In the genomic region with DNA sequence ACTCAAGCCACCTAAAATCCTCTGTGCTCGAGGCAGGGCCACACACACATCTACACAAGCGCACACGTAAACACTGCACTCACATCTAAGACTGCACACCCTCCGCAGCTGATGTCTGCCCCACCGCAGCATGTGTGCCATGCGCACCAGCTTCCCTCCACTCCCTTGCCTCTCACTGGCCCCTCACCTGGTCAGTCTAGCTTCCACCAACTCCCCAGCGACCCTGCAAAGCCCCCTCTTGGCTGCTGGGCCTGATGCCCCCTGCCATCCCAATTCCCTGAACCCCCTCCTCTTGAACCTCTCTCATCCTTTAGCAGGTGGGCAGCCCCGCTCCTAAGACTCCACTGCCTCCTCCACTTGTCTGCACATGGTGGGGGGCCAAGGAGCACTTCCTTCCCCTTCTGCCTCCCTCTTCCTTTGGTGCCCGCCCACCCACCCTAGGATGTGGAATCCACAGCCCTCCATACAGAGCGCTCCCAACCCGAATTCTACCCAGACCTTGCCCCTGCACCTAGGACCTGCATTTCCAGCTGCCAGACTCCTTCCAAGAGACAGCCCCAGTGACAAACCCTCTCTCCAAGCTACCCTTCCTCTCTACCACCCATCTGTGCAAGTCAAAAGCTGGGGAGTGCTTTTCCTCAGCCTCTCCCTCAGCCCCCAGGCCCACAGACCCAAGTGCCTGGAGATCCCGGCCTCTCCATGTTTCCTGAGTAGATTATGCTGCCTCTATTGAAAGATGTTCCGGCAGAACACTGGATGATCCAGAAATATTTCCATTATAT, we compare ENCODE assay signal across 19 cellular contexts. TPM values are rescaled to one million over a fixed set of nuclear protein-coding genes. Genes with fewer than 3 reads are reported as not detected.
A peak's percentile ranks its signal among the peaks of the same experiment; 100 is the strongest.
DNase-seq lines count a peak whose midpoint lies in the region; ATAC-seq, FAIRE-seq and TF ChIP-seq lines count a peak whose summit lies in the region.
"Had no signal": no experiment of that assay in that cellular context is flagged by ENCODE, and none has a peak within 500 bp of the region (broad histone marks: within the 10 kb centered on the region; RNA-seq: fewer than 3 reads in every experiment).

No MANE protein-coding gene starts in this region.

- peak; percentile 4 to 28 (median 5) for DNase-seq in right cardiac atrium
- no peak for DNase-seq in right atrium auricular region (ENCODE audit: low spot score)
- no peak for DNase-seq in H1 (ENCODE audit: low read depth in 1 of 2, low spot score in 2 of 2)
- no peak for DNase-seq in neural progenitor cell (ENCODE audit: low spot score)
- peak; percentile 30 for DNase-seq in upper lobe of right lung
- DNase-seq in H4 (ENCODE audit: low spot score) = no peak
- no peak for DNase-seq in germinal center (ENCODE audit: low spot score)
- DNase-seq in cerebellar cortex (ENCODE audit: low spot score) = no peak
- DNase-seq: CD4-positive, CD25-positive, alpha-beta regulatory T cell; DMS53; KBM-7; NCI-H1048; NCI-H146; NCI-H2107; NCI-H226; NCI-H526 treated with DMSO at 0.1 percent for 48 hours had no signal

- H3K4me3 ChIP-seq in right cardiac atrium (ENCODE audit: low read length) (no peak overlapping the region), right atrium auricular region (no peak overlapping the region), H1 (ENCODE audit: extremely low read depth in 1 of 4, insufficient read depth in 2 of 4, low read depth in 3 of 4, low read length in 4 of 4) (no peak overlapping the region), neural progenitor cell (no peak overlapping the region), upper lobe of right lung (no peak overlapping the region)
- H3K4me3 ChIP-seq: A549 had no signal

- ATAC-seq in right cardiac atrium = no peak
- ATAC-seq in upper lobe of right lung = no peak
- ATAC-seq: A549 had no signal

- TF ChIP-seq CTCF in right atrium auricular region (IDR thresholded peaks at IDR 0.05) (no peak), H1 (IDR thresholded peaks at IDR 0.05; ENCODE audit: control extremely low read depth in 1 of 3, insufficient read depth in 1 of 3, low read depth in 1 of 3, low read length in 3 of 3) (no peak), neural progenitor cell (IDR thresholded peaks at IDR 0.05) (no peak), upper lobe of right lung (IDR thresholded peaks at IDR 0.05) (no peak)

- H4K8ac ChIP-seq in H1 (ENCODE audit: extremely low read depth, insufficient read depth, low read length) = no peak overlapping the region

- H3K9ac ChIP-seq in H1 (replicated peaks in 1 of 4; ENCODE audit: extremely low read depth in 1 of 4, low read depth in 3 of 4, low read length in 3 of 4) (no peak overlapping the region), neural progenitor cell (no peak overlapping the region)

- no peak for TF ChIP-seq POLR2A in H1 (IDR thresholded peaks at IDR 0.05; ENCODE audit: control extremely low read depth in 1 of 2, low read depth in 2 of 2, low read length in 2 of 2)

- H3K4me1 Mint-ChIP-seq in neural progenitor cell = peaks cover 35% of the 10 kb centered on the region
- H3K4me1 Mint-ChIP-seq: CD4-positive, CD25-positive, alpha-beta regulatory T cell had no signal

- intact Hi-C loops in right cardiac atrium (cut with DNase I) = no loop called here
- intact Hi-C loops in upper lobe of right lung (cut with DNase I) = no loop called here

- TF ChIP-seq RAD21 in H1 (IDR thresholded peaks at IDR 0.05 in 1 of 2, conservative IDR thresholded peaks at IDR 0.05 in 1 of 2; ENCODE audit: low read depth in 2 of 2, low read length in 2 of 2) = no peak

- no peak overlapping the region for H2AK5ac ChIP-seq in H1 (ENCODE audit: low read depth, low read length)

- CTCF ChIA-PET in H1 (lab: Charles Lee; ENCODE audit: partially characterized antibody) = interaction anchor here (0.6 to 1.2 kb wide), 6 partner anchors 21 to 553 kb away, joined by 3 to 5 read pairs (median 4); no protein-coding TSS in a partner anchor

- WGBS in right cardiac atrium = 87% methylated on average over 13 of the region's 13 CpGs
- WGBS in H1 (ENCODE audit: extremely low coverage in 1 of 2, insufficient coverage in 1 of 2, insufficient read length in 1 of 2, insufficient replicate concordance in 2 of 2, low coverage in 1 of 2, low lambda C conversion rate in 2 of 2, missing lambda C conversion rate in 1 of 2), 2 experiments = 85% methylated on average over 12 of the region's 13 CpGs; no CpG with 5 or more reads in 1 of the 2 experiments

- H3K18ac ChIP-seq in H1 (ENCODE audit: extremely low read depth, low read length) = no peak overlapping the region

- H4K5ac ChIP-seq in H1 (ENCODE audit: insufficient read length, low read depth, low read length) = no peak overlapping the region

- H3K27ac ChIP-seq in right cardiac atrium (ENCODE audit: low read length) (no peak overlapping the region), right atrium auricular region (no peak overlapping the region), H1 (ENCODE audit: low read depth, low read length) (no peak overlapping the region), neural progenitor cell (no peak overlapping the region), upper lobe of right lung (no peak overlapping the region)
- H3K27ac ChIP-seq: A549, RWPE1 had no signal

- H3K79me2 ChIP-seq in H1 (ENCODE audit: control insufficient read depth in 1 of 2, insufficient read depth in 2 of 2, low read length in 2 of 2) (no peaks in the 10 kb centered on the region), neural progenitor cell (ENCODE audit: low read depth) (no peaks in the 10 kb centered on the region)

- H4K20me1 ChIP-seq in H1 (replicated peaks in 1 of 2; ENCODE audit: control insufficient read depth in 1 of 2, insufficient read depth in 2 of 2, low read length in 2 of 2) = peaks cover 0 to 8% of the 10 kb centered on the region in 2 experiments
- H4K20me1 ChIP-seq in neural progenitor cell (ENCODE audit: low read depth) = no peaks in the 10 kb centered on the region

- H3K36me3 ChIP-seq in right atrium auricular region (no peaks in the 10 kb centered on the region), H1 (ENCODE audit: control insufficient read depth in 2 of 4, insufficient read depth in 4 of 4, low read length in 3 of 4) (no peaks in the 10 kb centered on the region), neural progenitor cell (no peaks in the 10 kb centered on the region), upper lobe of right lung (no peaks in the 10 kb centered on the region)

- peaks cover 16% of the 10 kb centered on the region for H3K27me3 Mint-ChIP-seq in neural progenitor cell (ENCODE audit: insufficient read depth, low read depth)
- H3K27me3 Mint-ChIP-seq: CD4-positive, CD25-positive, alpha-beta regulatory T cell had no signal

- no peak overlapping the region for H3K23ac ChIP-seq in H1 (ENCODE audit: insufficient read length)

- peaks cover 13% of the 10 kb centered on the region for H3F3A ChIP-seq in neural progenitor cell (ENCODE audit: low read depth)

- peak overlapping the region; percentile 16 for H3K4me3 Mint-ChIP-seq in neural progenitor cell
- H3K4me3 Mint-ChIP-seq: CD4-positive, CD25-positive, alpha-beta regulatory T cell had no signal

- POLR2A ChIA-PET in H1 (lab: Charles Lee; ENCODE audit: partially characterized antibody) = no interaction called here

- H3K14ac ChIP-seq in H1 (ENCODE audit: insufficient read length) = no peak overlapping the region

- FAIRE-seq in H1 (lab: Jason Lieb, UNC) = no peak
- FAIRE-seq: A549, HTR-8/SVneo had no signal

- no peak overlapping the region for H3K4ac ChIP-seq in H1 (replicated peaks; ENCODE audit: insufficient read length, low read depth, low read length)

- H3K9me3 ChIP-seq in right cardiac atrium (ENCODE audit: control insufficient read depth, low read length) = no peaks in the 10 kb centered on the region
- no peaks in the 10 kb centered on the region for H3K9me3 ChIP-seq in right atrium auricular region
- no peaks in the 10 kb centered on the region for H3K9me3 ChIP-seq in H1 (ENCODE audit: insufficient read depth in 2 of 2, low read depth in 1 of 2, low read length in 1 of 2)
- no peaks in the 10 kb centered on the region for H3K9me3 ChIP-seq in neural progenitor cell (ENCODE audit: low read depth)
- H3K9me3 ChIP-seq in upper lobe of right lung = no peaks in the 10 kb centered on the region
- H3K9me3 ChIP-seq: A549 had no signal

- peaks cover 2% of the 10 kb centered on the region for H3K4me1 ChIP-seq in right cardiac atrium (ENCODE audit: control insufficient read depth, insufficient read depth, low read length)
- peaks cover 0 to 21% of the 10 kb centered on the region in 2 donors for H3K4me1 ChIP-seq in right atrium auricular region
- peaks cover 0 to 6% (median 2%) of the 10 kb centered on the region in 4 experiments; a peak in 3 of 7 replicates for H3K4me1 ChIP-seq in H1 (replicated peaks in 1 of 4; ENCODE audit: control insufficient read depth in 3 of 4, insufficient read depth in 4 of 4, low read length in 3 of 4)
- peaks cover 23% of the 10 kb centered on the region for H3K4me1 ChIP-seq in neural progenitor cell
- H3K4me1 ChIP-seq in upper lobe of right lung = peaks cover 8% of the 10 kb centered on the region
- H3K4me1 ChIP-seq: A549 had no signal

- H2BK5ac ChIP-seq in H1 (ENCODE audit: low read depth, low read length) = no peak overlapping the region

- H2BK15ac ChIP-seq in H1 (ENCODE audit: low read length) = no peak overlapping the region

- no peaks in the 10 kb centered on the region for H3K36me3 Mint-ChIP-seq in neural progenitor cell
- H3K36me3 Mint-ChIP-seq: CD4-positive, CD25-positive, alpha-beta regulatory T cell had no signal

- no peaks in the 10 kb centered on the region for H3K9me3 Mint-ChIP-seq in neural progenitor cell
- H3K9me3 Mint-ChIP-seq: CD4-positive, CD25-positive, alpha-beta regulatory T cell had no signal

- peak overlapping the region; percentile 55 for H4K91ac ChIP-seq in H1 (replicated peaks; ENCODE audit: insufficient read length, low read length)

- H2BK20ac ChIP-seq in H1 (ENCODE audit: low read length) = 0 out of 2 replicates have a peak overlapping the region, but pooled peaks have one; percentile 55

- H3K56ac ChIP-seq in H1 (replicated peaks; ENCODE audit: insufficient read length, low read depth, low read length) = no peak overlapping the region

- peak overlapping the region; percentile 68 for H3K27ac Mint-ChIP-seq in neural progenitor cell
- H3K27ac Mint-ChIP-seq: CD4-positive, CD25-positive, alpha-beta regulatory T cell had no signal

- H3K27me3 ChIP-seq in right cardiac atrium (ENCODE audit: control insufficient read depth, insufficient read depth) = no peaks in the 10 kb centered on the region
- no peaks in the 10 kb centered on the region for H3K27me3 ChIP-seq in right atrium auricular region
- H3K27me3 ChIP-seq in H1 (replicated peaks in 1 of 4; ENCODE audit: control insufficient read depth in 3 of 4, extremely low read depth in 1 of 4, insufficient read depth in 3 of 4, low read length in 3 of 4) = no peaks in the 10 kb centered on the region; a peak in 2 of 7 replicates
- peaks cover under 1% of the 10 kb centered on the region for H3K27me3 ChIP-seq in neural progenitor cell
- H3K27me3 ChIP-seq in upper lobe of right lung = no peaks in the 10 kb centered on the region

- no peak overlapping the region for H2BK12ac ChIP-seq in H1 (ENCODE audit: low read depth, low read length)

- H2AFZ ChIP-seq in H1 (ENCODE audit: low read length) = no peak overlapping the region
- H2AFZ ChIP-seq in neural progenitor cell (replicated peaks) = no peak overlapping the region

- H3K4me2 ChIP-seq in H1 (ENCODE audit: insufficient read depth in 1 of 2, low read depth in 2 of 2, low read length in 2 of 2) (no peak overlapping the region), neural progenitor cell (no peak overlapping the region)
- H3K4me2 ChIP-seq: A549 had no signal

- peaks cover 4% of the 10 kb centered on the region; the same call in 1 of the 2 replicates for H3K79me1 ChIP-seq in H1 (ENCODE audit: low read depth, low read length)

- TF ChIP-seq EP300 in H1 (IDR thresholded peaks at IDR 0.05; ENCODE audit: borderline replicate concordance in 1 of 2, low read depth in 2 of 2, low read length in 2 of 2) = no peak

- H2BK120ac ChIP-seq in H1 (replicated peaks; ENCODE audit: low read depth, low read length) = no peak overlapping the region

- peaks cover 2% of the 10 kb centered on the region; the same call in 1 of the 2 replicates for H3K23me2 ChIP-seq in H1 (ENCODE audit: low read depth, low read length)

RNA-seq across cellular contexts. Expression of a gene that starts 23.9 kb away (rescaled TPM):
- 10 to 100 TPM; 11.9 to 23.2 (median 18.0) TPM for total RNA-seq in right cardiac atrium
- 7.0 TPM for polyA plus RNA-seq in right cardiac atrium
- 10 to 100 TPM; 13.6 to 13.7 TPM for total RNA-seq in right atrium auricular region
- 5.2 and 7.3 TPM in 2 replicates for total RNA-seq in H1 (2021; fragmentation: NEBNext Ultra II Directional; extraction: Animal tissue kit (Norgen Biotek cat#: 25700))
- 6.6 and 9.6 TPM in 2 replicates for polyA plus RNA-seq in H1 (2011; rRNA removed)
- polyA plus RNA-seq in H1 (2011; cell fraction: cytosol; rRNA removed) = 7.9 TPM
- polyA plus RNA-seq in H1 (2011; cell fraction: nucleus; rRNA removed) = 14.4 TPM
- 2.3 to 4.9 TPM (median 4.4 TPM) in 4 replicates for polyA plus RNA-seq in H1 (2012, experiment 1 of 2)
- 2.0 TPM for polyA plus RNA-seq in H1 (2012, experiment 2 of 2)
- polyA plus RNA-seq in H1 (2013, experiment 1 of 2) = 3.2 TPM
- polyA plus RNA-seq in H1 (2013, experiment 2 of 2) = 3.3 TPM
- 3.6 and 6.4 TPM in 2 replicates for polyA minus RNA-seq in H1 (2011; rRNA and poly(A)+ RNA removed)
- 3.4 TPM for polyA minus RNA-seq in H1 (2011; cell fraction: cytosol; rRNA and poly(A)+ RNA removed)
- 7.3 TPM for polyA minus RNA-seq in H1 (2011; cell fraction: nucleus; rRNA and poly(A)+ RNA removed)
- total RNA-seq in neural progenitor cell (ENCODE audit: low replicate concordance) = 1.2 and 3.0 TPM in 2 replicates
- 16.4 TPM for total RNA-seq in upper lobe of right lung
- 0.21 and 1.2 TPM in 2 replicates for total RNA-seq in H4 (2014; rRNA removed; shearing (Covaris generic))
- total RNA-seq: CD4-positive, CD25-positive, alpha-beta regulatory T cell had no signal
- polyA plus RNA-seq: A549 had no signal

Comparison
In these comparisons a context has a peak if more than half of its experiments do, and no peak if none do; other contexts are left out.
1. DNase-seq: peak in right cardiac atrium (3 of 3) and upper lobe of right lung (single experiment); none in right atrium auricular region (single experiment), H1 (0 of 2), neural progenitor cell (single experiment), H4 (single experiment), germinal center (single experiment) and cerebellar cortex (single experiment).